ENCODE assay signal across 21 cellular contexts in the genomic region with DNA sequence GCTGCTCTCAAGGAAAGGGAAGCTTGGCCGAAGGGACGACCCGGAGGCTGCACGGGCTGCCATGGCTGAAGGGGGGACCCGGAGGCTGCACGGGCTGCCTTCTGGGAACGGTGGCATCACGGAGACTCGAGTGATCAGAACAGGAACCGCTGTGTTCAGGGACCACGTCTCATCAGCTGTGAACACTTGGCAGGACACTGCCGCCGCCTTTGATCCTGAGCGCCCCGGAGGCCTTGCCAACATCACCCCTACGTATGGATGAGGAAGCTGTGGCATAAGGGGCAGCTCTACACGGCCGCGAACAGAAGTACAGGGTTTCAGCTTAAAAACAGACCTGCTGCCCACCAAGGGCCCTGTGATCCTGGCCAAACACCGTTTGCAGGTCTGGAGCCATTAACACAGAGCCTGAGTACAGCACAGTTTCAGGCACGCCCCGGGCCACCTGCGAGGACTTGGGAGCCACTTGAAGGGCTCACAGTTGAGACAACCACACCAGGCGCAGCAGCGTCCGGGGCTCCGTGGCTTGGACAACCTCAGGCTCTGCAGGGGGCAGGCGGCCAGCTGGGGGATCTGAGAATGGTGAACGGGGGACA. TPM values are rescaled to one million over a fixed set of nuclear protein-coding genes. Genes with fewer than 3 reads are reported as not detected.
DNase-seq lines count a peak whose midpoint lies in the region; ATAC-seq and TF ChIP-seq lines count a peak whose summit lies in the region.
"Had no signal": no experiment of that assay in that cellular context is flagged by ENCODE, and none has a peak within 500 bp of the region (broad histone marks: within the 10 kb centered on the region; RNA-seq: fewer than 3 reads in every experiment).

No MANE protein-coding gene starts in this region.

- no peaks in the 10 kb centered on the region for H3K79me1 ChIP-seq in H9 (ENCODE audit: insufficient read depth, low read depth, low read length, poor library complexity, severe bottlenecking)

- no peak overlapping the region for H3K4me3 Mint-ChIP-seq in H9
- H3K4me3 Mint-ChIP-seq in WTC11 = no peak overlapping the region
- no peak overlapping the region for H3K4me3 Mint-ChIP-seq in glutamatergic neuron (ENCODE audit: unreplicated experiment)
- H3K4me3 Mint-ChIP-seq: activated naive CD8-positive, alpha-beta T cell treated with anti-CD3 and anti-CD28 coated beads, Interleukin-2, amount 50 U/mL, for 24 hours; nephron; stimulated activated effector memory CD8-positive, alpha-beta T cell treated with anti-CD3 and anti-CD28 coated beads, Interleukin-12 subunit alpha, Interleukin-12 subunit beta, amount 100 ng/mL, for 72 hours had no signal

- no peak overlapping the region for H3T11ph ChIP-seq in H9 (ENCODE audit: low read length)

- H3K79me2 ChIP-seq in H9 (ENCODE audit: insufficient read depth, low read length) = no peaks in the 10 kb centered on the region

- H2BK12ac ChIP-seq in H9 (ENCODE audit: insufficient read length, low read depth, low read length) = no peak overlapping the region

- H3K9me3 Mint-ChIP-seq in H9 = no peaks in the 10 kb centered on the region
- H3K9me3 Mint-ChIP-seq in WTC11 = no peaks in the 10 kb centered on the region
- H3K9me3 Mint-ChIP-seq in glutamatergic neuron (ENCODE audit: unreplicated experiment) = peaks cover 7% of the 10 kb centered on the region
- H3K9me3 Mint-ChIP-seq: activated naive CD8-positive, alpha-beta T cell treated with anti-CD3 and anti-CD28 coated beads, Interleukin-2, amount 50 U/mL, for 24 hours; nephron; stimulated activated effector memory CD8-positive, alpha-beta T cell treated with anti-CD3 and anti-CD28 coated beads, Interleukin-12 subunit alpha, Interleukin-12 subunit beta, amount 100 ng/mL, for 72 hours had no signal

- H3K27me3 Mint-ChIP-seq in H9 (ENCODE audit: low read depth) = no peaks in the 10 kb centered on the region
- no peaks in the 10 kb centered on the region for H3K27me3 Mint-ChIP-seq in WTC11 (ENCODE audit: low read depth)
- peaks cover 4% of the 10 kb centered on the region for H3K27me3 Mint-ChIP-seq in glutamatergic neuron (ENCODE audit: unreplicated experiment)
- H3K27me3 Mint-ChIP-seq: activated naive CD8-positive, alpha-beta T cell treated with anti-CD3 and anti-CD28 coated beads, Interleukin-2, amount 50 U/mL, for 24 hours had no signal

- H3K4me1 Mint-ChIP-seq in H9 (peaks cover 21 to 29% of the 10 kb centered on the region in 2 experiments), WTC11 (peaks cover 30% of the 10 kb centered on the region), glutamatergic neuron (ENCODE audit: low read depth, unreplicated experiment) (peaks cover 13% of the 10 kb centered on the region)

- no peak overlapping the region for H2AK5ac ChIP-seq in H9 (ENCODE audit: insufficient read length, low read length)

- H3K27ac Mint-ChIP-seq in H9 (peak overlapping the region in 2 of 3 experiments; percentile 20 to 57; a peak in 1 of 7 replicates), WTC11 (0 out of 2 replicates have a peak overlapping the region, but pooled peaks have one; percentile 45), glutamatergic neuron (ENCODE audit: unreplicated experiment) (no peak overlapping the region)
- H3K27ac Mint-ChIP-seq: activated naive CD8-positive, alpha-beta T cell treated with anti-CD3 and anti-CD28 coated beads, Interleukin-2, amount 50 U/mL, for 24 hours; nephron; stimulated activated effector memory CD8-positive, alpha-beta T cell treated with anti-CD3 and anti-CD28 coated beads, Interleukin-12 subunit alpha, Interleukin-12 subunit beta, amount 100 ng/mL, for 72 hours had no signal

- H4K5ac ChIP-seq in H9 (ENCODE audit: insufficient read length, low read depth, low read length) = no peak overlapping the region

- no CpG with 5 or more reads among the region's 29 CpGs for WGBS in H9 (ENCODE audit: extremely low coverage, insufficient read length, low lambda C conversion rate)

- no peak overlapping the region for H3K4me2 ChIP-seq in H9 (ENCODE audit: insufficient read depth, insufficient read length, low read length)

- no peak overlapping the region for H3K4ac ChIP-seq in H9 (ENCODE audit: low read depth, low read length)

- H3K23me2 ChIP-seq in H9 (ENCODE audit: insufficient read length, low read depth, low read length, poor library complexity, severe bottlenecking) = no peaks in the 10 kb centered on the region

- no peaks in the 10 kb centered on the region for H3K27me3 ChIP-seq in H9 (ENCODE audit: insufficient read depth, low read length)

- H3K36me3 Mint-ChIP-seq in H9 (ENCODE audit: insufficient read depth in 1 of 3, low read depth in 3 of 3) (peaks cover 21 to 59% (median 50%) of the 10 kb centered on the region in 3 experiments; a peak in 6 of 7 replicates), WTC11 (peaks cover 34% of the 10 kb centered on the region), glutamatergic neuron (ENCODE audit: unreplicated experiment) (peaks cover 3% of the 10 kb centered on the region)

- H3K23ac ChIP-seq in H9 (ENCODE audit: insufficient read length, low read depth, low read length) = no peak overlapping the region

- POLR2A ChIA-PET in WTC11 (lab: Charles Lee) = interaction anchor here (0.6 to 0.7 kb wide), 2 partner anchors 65 to 274 kb away, joined by 3 to 5 read pairs; no protein-coding TSS in a partner anchor

- TF ChIP-seq CTCF in H9 (conservative IDR thresholded peaks at IDR 0.05) = no peak
- no peak for TF ChIP-seq CTCF in WTC11 (IDR thresholded peaks at IDR 0.05)
- TF ChIP-seq CTCF in glutamatergic neuron (IDR thresholded peaks at IDR 0.05; ENCODE audit: partially characterized antibody, unreplicated experiment) = no peak

- no peak overlapping the region for H3K18ac ChIP-seq in H9 (ENCODE audit: insufficient read length, low read depth, low read length)

- no peak overlapping the region for H3K56ac ChIP-seq in H9 (ENCODE audit: insufficient read length, low read depth, low read length)

- no peak overlapping the region for H4K8ac ChIP-seq in H9 (replicated peaks; ENCODE audit: insufficient read length, low read depth, low read length)

- H2BK120ac ChIP-seq in H9 (ENCODE audit: low read depth, low read length, poor library complexity, severe bottlenecking) = no peak overlapping the region

- no peak overlapping the region for H3K27ac ChIP-seq in H9 (ENCODE audit: insufficient read length, low read depth, low read length)

- no peak overlapping the region for H3K9ac ChIP-seq in H9 (ENCODE audit: extremely low read depth, insufficient read length, low read length)

- H4K91ac ChIP-seq in H9 (ENCODE audit: insufficient read length, low read depth, low read length) = no peak overlapping the region

- H3K9me3 ChIP-seq in H9 (ENCODE audit: control insufficient read depth, low read depth, low read length) = no peaks in the 10 kb centered on the region
- H3K9me3 ChIP-seq: esophagus squamous epithelium, HAP-1 had no signal

- H3K14ac ChIP-seq in H9 (ENCODE audit: insufficient read depth, low read length) = no peak overlapping the region

- H2BK5ac ChIP-seq in H9 (ENCODE audit: insufficient read length, low read length) = no peak overlapping the region

- intact Hi-C loops in posterior vena cava (cut with DNase I) = no loop called here

- CTCF ChIA-PET in WTC11 (lab: Charles Lee) = interaction anchor here (1.1 kb wide), 1 partner anchor 61 kb away, joined by 3 read pairs; no protein-coding TSS in a partner anchor

- ATAC-seq in WTC11 = no peak
- ATAC-seq in HG03039 (IDR thresholded peaks at IDR 0.05; ENCODE audit: unreplicated experiment) = no peak
- ATAC-seq: activated naive CD8-positive, alpha-beta T cell treated with anti-CD3 and anti-CD28 coated beads, Interleukin-2, amount 50 U/mL, for 24 hours; stimulated activated effector memory CD8-positive, alpha-beta T cell treated with anti-CD3 and anti-CD28 coated beads, Interleukin-12 subunit alpha, Interleukin-12 subunit beta, amount 100 ng/mL, for 72 hours had no signal

- H4K20me1 ChIP-seq in H9 (ENCODE audit: control insufficient read depth, insufficient read depth, insufficient read length) = no peaks in the 10 kb centered on the region

- peaks cover 2% of the 10 kb centered on the region; the same call in 1 of the 2 replicates for H3K4me1 ChIP-seq in H9 (ENCODE audit: insufficient read depth, low read length)

- DNase-seq in NCI-H187 (lab: John Stamatoyannopoulos, UW) (peak; percentile 44 to 53), NCI-H187 treated with DMSO at 0.1 percent for 48 hours (lab: John Stamatoyannopoulos, UW) (no peak), H9 (peak; percentile 18), WTC11 (ENCODE audit: low spot score) (no peak), posterior vena cava (ENCODE audit: low spot score) (peak; percentile 80), glutamatergic neuron (no peak), GF-D8 (lab: John Stamatoyannopoulos, UW) (no peak)
- DNase-seq: activated CD4-positive, alpha-beta T cell treated with anti-CD3 and anti-CD28 coated beads for 4 hours; activated naive CD8-positive, alpha-beta T cell treated with anti-CD3 and anti-CD28 coated beads, Interleukin-2, amount 50 U/mL, for 24 hours; activated T-cell treated with anti-CD3 and anti-CD28 coated beads for 4 hours; C1 segment of cervical spinal cord; DMS 273 treated with DMSO at 0.1 percent for 48 hours; esophagus squamous epithelium; NCI-H1436 treated with DMSO at 0.1 percent for 48 hours; NCI-H524 had no signal

- no peak overlapping the region for H2AFZ ChIP-seq in H9 (ENCODE audit: low read length)

- H2BK20ac ChIP-seq in H9 (ENCODE audit: low read depth, low read length, poor library complexity, severe bottlenecking) = no peak overlapping the region

- H2BK15ac ChIP-seq in H9 (ENCODE audit: low read depth, low read length) = no peak overlapping the region

RNA-seq across cellular contexts. Expression of a gene that starts 23.9 kb away (rescaled TPM):
- total RNA-seq in H9 (2021) = 13.3 and 15.5 TPM in 2 replicates
- 40.4 to 42.9 TPM (median 40.5 TPM) in 3 replicates for total RNA-seq in WTC11 (2021)
- total RNA-seq in posterior vena cava = under 1 TPM in 1 of 2 donors, not detected in 1; 0.14 TPM
- 2.9 TPM for total RNA-seq in glutamatergic neuron (ENCODE audit: unreplicated experiment)
- total RNA-seq: lung microvascular endothelial cell, urinary bladder had no signal

RNA-seq across cellular contexts. Expression of a gene that starts 26.1 kb away (rescaled TPM):
- total RNA-seq in H9 (2021) (104 and 108 TPM in 2 replicates), WTC11 (2021) (73.4 to 92.8 TPM (median 73.8 TPM) in 3 replicates), posterior vena cava (10 to 100 TPM; 56.5 to 65.9 TPM), glutamatergic neuron (ENCODE audit: unreplicated experiment) (95.2 TPM)

Comparison
In these comparisons a context has a peak if more than half of its experiments do, and no peak if none do; other contexts are left out.
1. DNase-seq: peak in NCI-H187 (2 of 2), H9 (single experiment) and posterior vena cava (single experiment); none in NCI-H187 treated with DMSO at 0.1 percent for 48 hours (single experiment), WTC11 (single experiment), glutamatergic neuron (single experiment) and GF-D8 (single experiment).